ENCODE assay signal across 15 cellular contexts in the genomic region with DNA sequence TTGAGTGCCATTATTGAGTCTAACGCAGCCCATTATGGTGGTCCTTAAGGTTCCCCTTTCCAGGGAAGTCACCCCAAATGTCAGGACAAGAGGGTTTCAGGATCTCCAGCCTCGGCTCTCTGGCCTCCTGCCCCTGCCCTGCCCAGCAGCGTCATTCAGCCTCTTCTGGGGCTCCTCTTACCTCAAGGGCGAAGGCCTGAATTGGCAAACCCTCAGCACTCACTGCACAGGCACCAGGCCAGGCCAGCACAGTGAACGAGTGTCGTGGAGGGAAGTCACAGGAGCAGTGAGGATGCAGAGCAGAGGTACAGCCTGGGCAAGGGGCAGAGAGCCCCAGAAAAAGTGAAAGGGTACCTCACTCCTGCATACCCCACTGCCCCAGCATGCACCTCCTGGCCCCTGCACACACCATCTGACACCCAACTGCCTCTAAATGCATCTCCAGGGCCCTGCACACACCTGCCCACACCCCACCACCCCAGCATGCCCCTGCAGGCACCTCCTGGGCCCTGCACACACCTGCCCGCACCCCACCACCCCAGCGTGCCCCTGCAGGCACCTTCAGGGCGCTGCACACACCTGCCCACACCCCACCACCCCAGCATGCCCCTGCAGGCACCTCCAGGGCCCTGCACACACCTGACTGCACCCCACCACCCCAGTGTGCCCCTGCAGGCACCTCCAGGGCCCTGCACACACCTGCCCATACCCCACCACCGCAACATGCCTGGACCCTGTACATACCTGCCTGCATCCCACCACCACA. TPM values are rescaled to one million over a fixed set of nuclear protein-coding genes. Genes with fewer than 3 reads are reported as not detected.
A peak's percentile ranks its signal among the peaks of the same experiment; 100 is the strongest.
DNase-seq lines count a peak whose midpoint lies in the region; ATAC-seq and TF ChIP-seq lines count a peak whose summit lies in the region.
"Had no signal": no experiment of that assay in that cellular context is flagged by ENCODE, and none has a peak within 500 bp of the region (broad histone marks: within the 10 kb centered on the region; RNA-seq: fewer than 3 reads in every experiment).

No MANE protein-coding gene starts in this region.

- H3K9me3 ChIP-seq in lung (ENCODE audit: control insufficient read depth in 2 of 2, insufficient read depth in 1 of 2, low read length in 1 of 2): no peaks in the 10 kb centered on the region
- H3K9me3 ChIP-seq in gastroesophageal sphincter: no peaks in the 10 kb centered on the region

- POLR2A ChIA-PET in activated CD8-positive, alpha-beta T cell treated with anti-CD3 and anti-CD28 coated beads, Interleukin-2, amount 10 ng/mL, durations not matched to agents 7 days and 5 days (lab: Charles Lee): no interaction called here
- POLR2A ChIA-PET in activated CD8-positive, alpha-beta T cell treated with anti-CD3 and anti-CD28 coated beads for 36 hours (lab: Charles Lee): no interaction called here

- no peaks in the 10 kb centered on the region for H3K36me3 Mint-ChIP-seq in activated CD8-positive, alpha-beta T cell treated with anti-CD3 and anti-CD28 coated beads, Interleukin-2, amount 10 ng/mL, durations not matched to agents 7 days and 5 days (ENCODE audit: low read depth)
- H3K36me3 Mint-ChIP-seq in activated CD8-positive, alpha-beta T cell treated with anti-CD3 and anti-CD28 coated beads for 36 hours (ENCODE audit: low read depth): no peaks in the 10 kb centered on the region
- H3K36me3 Mint-ChIP-seq in stimulated activated naive B cell treated with anti-CD40 and anti-IgM and Interleukin-4, amounts not matched to agents 10 μg/mL and 1 μg/mL and 100 μg/mL, for 72 hours: peaks cover 4 to 17% of the 10 kb centered on the region in 2 donors

- no peak overlapping the region for H3K4me3 Mint-ChIP-seq in activated CD8-positive, alpha-beta T cell treated with anti-CD3 and anti-CD28 coated beads, Interleukin-2, amount 10 ng/mL, durations not matched to agents 7 days and 5 days
- H3K4me3 Mint-ChIP-seq in activated CD8-positive, alpha-beta T cell treated with anti-CD3 and anti-CD28 coated beads for 36 hours: no peak overlapping the region
- H3K4me3 Mint-ChIP-seq in stimulated activated naive B cell treated with anti-CD40 and anti-IgM and Interleukin-4, amounts not matched to agents 10 μg/mL and 1 μg/mL and 100 μg/mL, for 72 hours: no peak overlapping the region
- H3K4me3 Mint-ChIP-seq: CD4-positive, alpha-beta memory T cell had no signal

- H3K9me3 Mint-ChIP-seq in activated CD8-positive, alpha-beta T cell treated with anti-CD3 and anti-CD28 coated beads, Interleukin-2, amount 10 ng/mL, durations not matched to agents 7 days and 5 days (ENCODE audit: insufficient read depth): no peaks in the 10 kb centered on the region
- no peaks in the 10 kb centered on the region for H3K9me3 Mint-ChIP-seq in activated CD8-positive, alpha-beta T cell treated with anti-CD3 and anti-CD28 coated beads for 36 hours
- H3K9me3 Mint-ChIP-seq in stimulated activated naive B cell treated with anti-CD40 and anti-IgM and Interleukin-4, amounts not matched to agents 10 μg/mL and 1 μg/mL and 100 μg/mL, for 72 hours: no peaks in the 10 kb centered on the region
- H3K9me3 Mint-ChIP-seq: CD4-positive, alpha-beta memory T cell had no signal

- no peaks in the 10 kb centered on the region for H3K4me1 Mint-ChIP-seq in activated CD8-positive, alpha-beta T cell treated with anti-CD3 and anti-CD28 coated beads, Interleukin-2, amount 10 ng/mL, durations not matched to agents 7 days and 5 days (ENCODE audit: low read depth)
- H3K4me1 Mint-ChIP-seq in activated CD8-positive, alpha-beta T cell treated with anti-CD3 and anti-CD28 coated beads for 36 hours (ENCODE audit: low read depth): no peaks in the 10 kb centered on the region
- peaks cover 14 to 41% of the 10 kb centered on the region in 2 donors for H3K4me1 Mint-ChIP-seq in stimulated activated naive B cell treated with anti-CD40 and anti-IgM and Interleukin-4, amounts not matched to agents 10 μg/mL and 1 μg/mL and 100 μg/mL, for 72 hours

- no peaks in the 10 kb centered on the region for H3K4me1 ChIP-seq in foreskin keratinocyte
- H3K4me1 ChIP-seq in lung (ENCODE audit: control insufficient read depth in 2 of 2, insufficient read depth in 2 of 2, low read length in 2 of 2): no peaks in the 10 kb centered on the region
- no peaks in the 10 kb centered on the region for H3K4me1 ChIP-seq in gastroesophageal sphincter

- H3K27me3 ChIP-seq in foreskin keratinocyte: no peaks in the 10 kb centered on the region
- H3K27me3 ChIP-seq in lung (ENCODE audit: control insufficient read depth, insufficient read depth): no peaks in the 10 kb centered on the region
- no peaks in the 10 kb centered on the region for H3K27me3 ChIP-seq in gastroesophageal sphincter

- H3K4me3 ChIP-seq in lung (no peak overlapping the region), gastroesophageal sphincter (no peak overlapping the region)

- TF ChIP-seq EP300 in gastroesophageal sphincter (IDR thresholded peaks at IDR 0.05): no peak

- peaks cover 0 to 4% of the 10 kb centered on the region in 2 donors for H3K36me3 ChIP-seq in lung (ENCODE audit: control insufficient read depth in 2 of 2, insufficient read depth in 2 of 2, low read length in 2 of 2)
- peaks cover 0 to 31% of the 10 kb centered on the region in 2 donors for H3K36me3 ChIP-seq in gastroesophageal sphincter

- TF ChIP-seq POLR2A in gastroesophageal sphincter (IDR thresholded peaks at IDR 0.05): no peak

- no peak for TF ChIP-seq CTCF in activated CD8-positive, alpha-beta T cell treated with anti-CD3 and anti-CD28 coated beads for 36 hours (IDR thresholded peaks at IDR 0.05)
- TF ChIP-seq CTCF in foreskin keratinocyte (conservative IDR thresholded peaks at IDR 0.05) (no peak), lung (IDR thresholded peaks at IDR 0.05; ENCODE audit: control extremely low read depth, extremely low read depth) (no peak), gastroesophageal sphincter (IDR thresholded peaks at IDR 0.05) (no peak)

- H3K27ac Mint-ChIP-seq in activated CD8-positive, alpha-beta T cell treated with anti-CD3 and anti-CD28 coated beads, Interleukin-2, amount 10 ng/mL, durations not matched to agents 7 days and 5 days: peak overlapping the region; percentile 20
- no peak overlapping the region for H3K27ac Mint-ChIP-seq in activated CD8-positive, alpha-beta T cell treated with anti-CD3 and anti-CD28 coated beads for 36 hours
- H3K27ac Mint-ChIP-seq in stimulated activated naive B cell treated with anti-CD40 and anti-IgM and Interleukin-4, amounts not matched to agents 10 μg/mL and 1 μg/mL and 100 μg/mL, for 72 hours: peak overlapping the region; percentile 47

- CTCF ChIA-PET in activated CD8-positive, alpha-beta T cell treated with anti-CD3 and anti-CD28 coated beads, Interleukin-2, amount 10 ng/mL, durations not matched to agents 7 days and 5 days (lab: Charles Lee): no interaction called here
- CTCF ChIA-PET in activated CD8-positive, alpha-beta T cell treated with anti-CD3 and anti-CD28 coated beads for 36 hours (lab: Charles Lee): no interaction called here

- intact Hi-C loops in activated CD8-positive, alpha-beta T cell treated with anti-CD3 and anti-CD28 coated beads for 36 hours (cut with micrococcal nuclease): no loop called here

- H3K27ac ChIP-seq in foreskin keratinocyte: no peak overlapping the region
- H3K27ac ChIP-seq in lung (ENCODE audit: low read depth in 1 of 2, low read length in 1 of 2): no peak overlapping the region
- H3K27ac ChIP-seq in gastroesophageal sphincter: no peak overlapping the region

- 81 to 90% methylated on average over 10 of the region's 10 CpGs for whole genome bisulfite sequencing in lung, 2 donors
- 100% methylated on average over 1 of the region's 10 CpGs; no CpG with 5 or more reads in 1 of the 2 donors for WGBS in gastroesophageal sphincter (ENCODE audit: low coverage in 1 of 2), 2 donors

- no peaks in the 10 kb centered on the region for H3K27me3 Mint-ChIP-seq in activated CD8-positive, alpha-beta T cell treated with anti-CD3 and anti-CD28 coated beads, Interleukin-2, amount 10 ng/mL, durations not matched to agents 7 days and 5 days (ENCODE audit: low read depth)
- no peaks in the 10 kb centered on the region for H3K27me3 Mint-ChIP-seq in activated CD8-positive, alpha-beta T cell treated with anti-CD3 and anti-CD28 coated beads for 36 hours
- H3K27me3 Mint-ChIP-seq in stimulated activated naive B cell treated with anti-CD40 and anti-IgM and Interleukin-4, amounts not matched to agents 10 μg/mL and 1 μg/mL and 100 μg/mL, for 72 hours: no peaks in the 10 kb centered on the region
- H3K27me3 Mint-ChIP-seq: CD4-positive, alpha-beta memory T cell had no signal

- DNase-seq in activated CD8-positive, alpha-beta T cell treated with anti-CD3 and anti-CD28 coated beads, Interleukin-2, amount 10 ng/mL, durations not matched to agents 7 days and 5 days: no peak
- no peak for DNase-seq in activated CD8-positive, alpha-beta T cell treated with anti-CD3 and anti-CD28 coated beads for 36 hours
- no peak for DNase-seq in foreskin keratinocyte
- DNase-seq in lung (ENCODE audit: low spot score): peak; percentile 67
- DNase-seq in stimulated activated naive B cell treated with anti-CD40 and anti-IgM and Interleukin-4, amounts not matched to agents 10 μg/mL and 1 μg/mL and 100 μg/mL, for 72 hours: no peak
- DNase-seq in NCI-H128 (lab: John Stamatoyannopoulos, UW; ENCODE audit: unreplicated experiment): no peak
- no peak for DNase-seq in mesenteric fat pad (ENCODE audit: low spot score)
- DNase-seq: 8988T; Calu3; CD4-positive, alpha-beta memory T cell; DMS53; NCI-H1436; NCI-H2029 treated with DMSO at 0.1 percent for 48 hours; NCI-H82 had no signal

- no peak for ATAC-seq in activated CD8-positive, alpha-beta T cell treated with anti-CD3 and anti-CD28 coated beads, Interleukin-2, amount 10 ng/mL, durations not matched to agents 7 days and 5 days
- no peak for ATAC-seq in activated CD8-positive, alpha-beta T cell treated with anti-CD3 and anti-CD28 coated beads for 36 hours
- peak; percentile 40 for ATAC-seq in foreskin keratinocyte
- ATAC-seq in lung (ENCODE audit: insufficient read depth, low FRiP score): no peak
- no peak for ATAC-seq in stimulated activated naive B cell treated with anti-CD40 and anti-IgM and Interleukin-4, amounts not matched to agents 10 μg/mL and 1 μg/mL and 100 μg/mL, for 72 hours (replicated peaks)
- no peak for ATAC-seq in gastroesophageal sphincter

RNA-seq across cellular contexts. Expression of gene SLC25A42, which starts 19.8 kb away (rescaled TPM):
- 10 to 100 TPM; 20.1 to 20.2 TPM for total RNA-seq in activated CD8-positive, alpha-beta T cell treated with anti-CD3 and anti-CD28 coated beads, Interleukin-2, amount 10 ng/mL, durations not matched to agents 7 days and 5 days
- 10 to 100 TPM; 10.9 to 11.1 TPM for total RNA-seq in activated CD8-positive, alpha-beta T cell treated with anti-CD3 and anti-CD28 coated beads for 36 hours
- total RNA-seq in foreskin keratinocyte (2.6 and 2.7 TPM in 2 replicates), lung (10 to 100 TPM in 1 of 2 donors, 1 to 10 TPM in 1; 7.5 to 10.1 TPM), gastroesophageal sphincter (10 to 100 TPM in 3 of 4 donors, 1 to 10 TPM in 1; 8.8 to 16.0 (median 12.9) TPM), mesenteric fat pad (8.4 TPM)
- polyA plus RNA-seq in foreskin keratinocyte (2.3 and 2.6 TPM in 2 replicates), lung (1 to 10 TPM; 5.8 to 6.4 TPM)

RNA-seq across cellular contexts. Expression of gene ARMC6, which starts 50.2 kb away (rescaled TPM):
- total RNA-seq in activated CD8-positive, alpha-beta T cell treated with anti-CD3 and anti-CD28 coated beads, Interleukin-2, amount 10 ng/mL, durations not matched to agents 7 days and 5 days: 10 to 100 TPM; 33.4 to 35.4 TPM
- total RNA-seq in activated CD8-positive, alpha-beta T cell treated with anti-CD3 and anti-CD28 coated beads for 36 hours: 10 to 100 TPM; 34.2 to 42.8 TPM
- total RNA-seq in foreskin keratinocyte: 48.3 and 52.6 TPM in 2 replicates
- 43.4 and 53.1 TPM in 2 replicates for polyA plus RNA-seq in foreskin keratinocyte
- total RNA-seq in lung: 10 to 100 TPM; 23.5 to 33.1 TPM
- 10 to 100 TPM; 31.2 to 33.3 TPM for polyA plus RNA-seq in lung
- 10 to 100 TPM; 15.9 to 24.0 (median 19.2) TPM for total RNA-seq in gastroesophageal sphincter
- total RNA-seq in mesenteric fat pad: 18.1 TPM

RNA-seq across cellular contexts. Expression of gene SUGP2, which starts 50.3 kb away (rescaled TPM):
- 100 to 1,000 TPM; 123 to 124 TPM for total RNA-seq in activated CD8-positive, alpha-beta T cell treated with anti-CD3 and anti-CD28 coated beads, Interleukin-2, amount 10 ng/mL, durations not matched to agents 7 days and 5 days
- total RNA-seq in activated CD8-positive, alpha-beta T cell treated with anti-CD3 and anti-CD28 coated beads for 36 hours: 100 to 1,000 TPM; 104 to 112 TPM
- total RNA-seq in foreskin keratinocyte (49.0 and 50.2 TPM in 2 replicates), lung (10 to 100 TPM; 55.2 to 73.4 TPM), gastroesophageal sphincter (10 to 100 TPM; 18.6 to 57.4 (median 35.2) TPM), mesenteric fat pad (58.8 TPM)
- polyA plus RNA-seq in foreskin keratinocyte (35.5 and 37.5 TPM in 2 replicates), lung (10 to 100 TPM; 27.6 to 63.9 TPM)

RNA-seq across cellular contexts. Expression of gene TMEM161A, which starts 54.7 kb away (rescaled TPM):
- total RNA-seq in activated CD8-positive, alpha-beta T cell treated with anti-CD3 and anti-CD28 coated beads, Interleukin-2, amount 10 ng/mL, durations not matched to agents 7 days and 5 days: 10 to 100 TPM; 20.3 to 22.8 TPM
- 10 to 100 TPM; 24.4 to 26.2 TPM for total RNA-seq in activated CD8-positive, alpha-beta T cell treated with anti-CD3 and anti-CD28 coated beads for 36 hours
- total RNA-seq in foreskin keratinocyte: 25.8 and 30.1 TPM in 2 replicates
- polyA plus RNA-seq in foreskin keratinocyte: 34.4 and 36.5 TPM in 2 replicates
- 10 to 100 TPM; 18.1 to 32.2 TPM for total RNA-seq in lung
- polyA plus RNA-seq in lung: 10 to 100 TPM; 18.9 to 27.4 TPM
- 10 to 100 TPM; 16.7 to 24.5 (median 20.1) TPM for total RNA-seq in gastroesophageal sphincter
- total RNA-seq in mesenteric fat pad: 18.0 TPM
